Comparison of ENCODE assay signal across 12 cellular contexts in genomic region chr2:191333911-191334357, GRCh38.
DNase-seq lines count a peak whose midpoint lies in the region; ATAC-seq, FAIRE-seq and TF ChIP-seq lines count a peak whose summit lies in the region.
"Had no signal": no experiment of that assay in that cellular context is flagged by ENCODE, and none has a peak within 500 bp of the region (broad histone marks: within the 10 kb centered on the region; RNA-seq: fewer than 3 reads in every experiment).

No MANE protein-coding gene starts in this region.

- dilution Hi-C loops in keratinocyte (cut with MboI; ENCODE audit: extremely low pct_ligation_motif_present, low sequenced_read_pairs), result no loop called here

- H3K4me1 Mint-ChIP-seq in astrocyte (ENCODE audit: low read depth, unreplicated experiment), result peaks cover 14% of the 10 kb centered on the region
- H3K4me1 Mint-ChIP-seq in activated naive CD8-positive, alpha-beta T cell treated with anti-CD3 and anti-CD28 coated beads for 36 hours, result no peaks in the 10 kb centered on the region
- H3K4me1 Mint-ChIP-seq: IgD-negative memory B cell had no signal

- H3K36me3 ChIP-seq in A673 (ENCODE audit: insufficient read depth, low read length, poor library complexity, severe bottlenecking) (no peaks in the 10 kb centered on the region), astrocyte (ENCODE audit: insufficient read depth, low read length) (peaks cover 26% of the 10 kb centered on the region), keratinocyte (ENCODE audit: control insufficient read depth in 2 of 2, extremely low read depth in 1 of 2, insufficient read depth in 2 of 2, low read length in 2 of 2) (peaks cover 22 to 39% of the 10 kb centered on the region in 2 experiments)

- H3K4me3 ChIP-seq in A673 (ENCODE audit: low read depth, low read length, poor library complexity, severe bottlenecking), result no peak overlapping the region
- no peak overlapping the region for H3K4me3 ChIP-seq in astrocyte (ENCODE audit: insufficient read depth, low read depth, low read length)
- no peak overlapping the region for H3K4me3 ChIP-seq in keratinocyte (ENCODE audit: control insufficient read depth in 2 of 3, extremely low read depth in 1 of 3, insufficient read depth in 2 of 3, low read depth in 1 of 3, low read length in 3 of 3)

- H3K4me2 ChIP-seq in astrocyte (ENCODE audit: low read length) (peak overlapping the region; percentile 74), keratinocyte (ENCODE audit: control insufficient read depth, extremely low read depth, insufficient read depth, low read depth, low read length) (no peak overlapping the region)

- POLR2A ChIA-PET in A673 (lab: Charles Lee; ENCODE audit: low non-redundant PET), result no interaction called here

- no peak overlapping the region for H3K27ac ChIP-seq in A673 (ENCODE audit: low read depth, low read length, poor library complexity, severe bottlenecking)
- peak overlapping the region; percentile 85 for H3K27ac ChIP-seq in astrocyte (ENCODE audit: low read depth, low read length)
- no peak overlapping the region for H3K27ac ChIP-seq in keratinocyte (ENCODE audit: control insufficient read depth, insufficient read depth, low read length)
- H3K27ac ChIP-seq in caudate nucleus (ENCODE audit: low read depth, low read length), result no peak overlapping the region

- H3K36me3 Mint-ChIP-seq in astrocyte (ENCODE audit: low read depth, unreplicated experiment), result peaks cover 17% of the 10 kb centered on the region
- peaks cover 12% of the 10 kb centered on the region for H3K36me3 Mint-ChIP-seq in activated naive CD8-positive, alpha-beta T cell treated with anti-CD3 and anti-CD28 coated beads for 36 hours

- H4K20me1 ChIP-seq in astrocyte (ENCODE audit: insufficient read depth, low read length) (peaks cover 5% of the 10 kb centered on the region), keratinocyte (ENCODE audit: control insufficient read depth, extremely low read depth, insufficient read depth, low read length) (peaks cover 11% of the 10 kb centered on the region)

- ATAC-seq in HG02885 (IDR thresholded peaks at IDR 0.05; ENCODE audit: poor library complexity, unreplicated experiment) (peak; percentile 85), HG03039 (IDR thresholded peaks at IDR 0.05; ENCODE audit: unreplicated experiment) (no peak)

- peak overlapping the region; percentile 62 for H3K9ac ChIP-seq in astrocyte (ENCODE audit: low read length)
- no peak overlapping the region for H3K9ac ChIP-seq in keratinocyte (ENCODE audit: control insufficient read depth, extremely low read depth, insufficient read depth, low read length)

- peak overlapping the region; percentile 75 for H3K27ac Mint-ChIP-seq in astrocyte (ENCODE audit: unreplicated experiment)
- H3K27ac Mint-ChIP-seq in activated naive CD8-positive, alpha-beta T cell treated with anti-CD3 and anti-CD28 coated beads for 36 hours, result no peak overlapping the region
- H3K27ac Mint-ChIP-seq: IgD-negative memory B cell had no signal

- peak; percentile 58 for DNase-seq in A673 (ENCODE audit: low spot score)
- peak; percentile 97 for DNase-seq in astrocyte (ENCODE audit: low read depth)
- DNase-seq in keratinocyte (ENCODE audit: low read depth, low spot score), result no peak
- no peak for DNase-seq in caudate nucleus (lab: John Stamatoyannopoulos, UW)
- no peak for DNase-seq in activated CD4-positive, alpha-beta T cell treated with anti-CD3 and anti-CD28 coated beads for 4 hours
- DNase-seq in activated naive CD8-positive, alpha-beta T cell treated with anti-CD3 and anti-CD28 coated beads for 36 hours, result no peak
- DNase-seq: aorta, C1 segment of cervical spinal cord, head of caudate nucleus had no signal

- H3K4me3 Mint-ChIP-seq in astrocyte (ENCODE audit: unreplicated experiment), result no peak overlapping the region
- no peak overlapping the region for H3K4me3 Mint-ChIP-seq in activated naive CD8-positive, alpha-beta T cell treated with anti-CD3 and anti-CD28 coated beads for 36 hours
- H3K4me3 Mint-ChIP-seq: IgD-negative memory B cell had no signal

- H3K9me3 Mint-ChIP-seq in astrocyte (ENCODE audit: unreplicated experiment), result no peaks in the 10 kb centered on the region
- no peaks in the 10 kb centered on the region for H3K9me3 Mint-ChIP-seq in activated naive CD8-positive, alpha-beta T cell treated with anti-CD3 and anti-CD28 coated beads for 36 hours
- H3K9me3 Mint-ChIP-seq: IgD-negative memory B cell had no signal

- H3K27me3 ChIP-seq in A673 (replicated peaks; ENCODE audit: insufficient read depth, low read depth, low read length, poor library complexity) (no peaks in the 10 kb centered on the region), astrocyte (ENCODE audit: insufficient read depth, low read length) (no peaks in the 10 kb centered on the region), keratinocyte (ENCODE audit: control insufficient read depth, extremely low read depth, insufficient read depth, low read length) (no peaks in the 10 kb centered on the region)

- H3K9me3 ChIP-seq in A673 (ENCODE audit: low read depth, low read length, poor library complexity, severe bottlenecking) (no peaks in the 10 kb centered on the region), astrocyte (ENCODE audit: insufficient read depth, low read depth, low read length) (no peaks in the 10 kb centered on the region), keratinocyte (ENCODE audit: control insufficient read depth, low read depth, low read length) (no peaks in the 10 kb centered on the region)

- no peak for TF ChIP-seq CTCF in A673 (conservative IDR thresholded peaks at IDR 0.05; ENCODE audit: low read depth, low read length)
- no peak for TF ChIP-seq CTCF in astrocyte (IDR thresholded peaks at IDR 0.05; ENCODE audit: insufficient read depth, low read depth, low read length)
- TF ChIP-seq CTCF in keratinocyte (optimal IDR thresholded peaks at IDR 0.05 in 1 of 3, IDR thresholded peaks at IDR 0.05 in 1 of 3, conservative IDR thresholded peaks at IDR 0.05 in 1 of 3; ENCODE audit: extremely low read depth in 1 of 3, insufficient read depth in 2 of 3, low read length in 3 of 3), result no peak

- H3K79me2 ChIP-seq in astrocyte (ENCODE audit: insufficient read depth, low read length) (peaks cover 68% of the 10 kb centered on the region), keratinocyte (ENCODE audit: control insufficient read depth, insufficient read depth, low read length) (peaks cover 87% of the 10 kb centered on the region)

- H2AFZ ChIP-seq in astrocyte (ENCODE audit: low read depth, low read length) (no peak overlapping the region), keratinocyte (ENCODE audit: control insufficient read depth, low read length) (no peak overlapping the region)

- peaks cover 3% of the 10 kb centered on the region for H3K9me1 ChIP-seq in keratinocyte (ENCODE audit: control insufficient read depth, extremely low read depth, insufficient read depth, low read length)

- intact Hi-C loops in A673 (cut with micrococcal nuclease; ENCODE audit: unreplicated experiment), result no loop called here

- no peaks in the 10 kb centered on the region for H3K27me3 Mint-ChIP-seq in astrocyte (ENCODE audit: low read depth, unreplicated experiment)
- H3K27me3 Mint-ChIP-seq in activated naive CD8-positive, alpha-beta T cell treated with anti-CD3 and anti-CD28 coated beads for 36 hours, result no peaks in the 10 kb centered on the region
- H3K27me3 Mint-ChIP-seq: IgD-negative memory B cell had no signal

- peaks cover 4% of the 10 kb centered on the region for H3K4me1 ChIP-seq in A673 (ENCODE audit: insufficient read depth, low read length, poor library complexity, severe bottlenecking)
- peaks cover 16% of the 10 kb centered on the region for H3K4me1 ChIP-seq in astrocyte (ENCODE audit: insufficient read depth, low read length)
- H3K4me1 ChIP-seq in keratinocyte (ENCODE audit: control insufficient read depth, extremely low read depth, insufficient read depth, low read length), result peaks cover 16% of the 10 kb centered on the region

- no TSS peak for BruUV-seq in A673 (replicated peaks; lab: Mats Ljungman, UMichigan)

- FAIRE-seq in astrocyte (lab: Jason Lieb, UNC) (peak; percentile 64), keratinocyte (lab: Jason Lieb, UNC) (peak; percentile 75)

- CTCF ChIA-PET in A673 (lab: Charles Lee), result no interaction called here

Comparison
In these comparisons a context has a peak if more than half of its experiments do, and no peak if none do; other contexts are left out.
1. DNase-seq: peak in A673 (single experiment) and astrocyte (single experiment); none in keratinocyte (single experiment), caudate nucleus (0 of 61), activated CD4-positive, alpha-beta T cell treated with anti-CD3 and anti-CD28 coated beads for 4 hours (0 of 2) and activated naive CD8-positive, alpha-beta T cell treated with anti-CD3 and anti-CD28 coated beads for 36 hours (single experiment).